Comparison of ENCODE assay signal across 13 cellular contexts in the genomic region with DNA sequence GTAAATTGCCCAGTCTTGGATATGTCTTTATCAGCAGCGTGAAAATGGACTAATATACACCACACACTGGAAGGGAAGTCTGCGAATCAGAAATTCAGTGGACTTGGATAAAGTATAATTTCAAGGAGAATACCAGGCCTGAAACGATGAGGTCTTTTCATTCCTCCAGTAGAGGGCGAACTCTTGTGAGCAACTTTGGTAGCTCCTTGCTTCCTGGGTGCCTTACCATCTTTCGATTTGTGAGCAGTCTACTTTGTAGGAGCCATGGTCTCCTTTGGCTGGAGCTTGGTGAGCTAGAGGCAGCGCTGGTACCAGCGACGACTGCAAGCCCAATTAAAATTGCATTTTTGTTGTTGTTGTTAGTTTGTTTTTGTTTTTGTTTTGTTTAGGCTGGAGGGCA.
DNase-seq lines count a peak whose midpoint lies in the region; ATAC-seq and TF ChIP-seq lines count a peak whose summit lies in the region.
"Had no signal": no experiment of that assay in that cellular context is flagged by ENCODE, and none has a peak within 500 bp of the region (broad histone marks: within the 10 kb centered on the region; RNA-seq: fewer than 3 reads in every experiment).

No MANE protein-coding gene starts in this region.

- POLR2A ChIA-PET in OCI-LY7 (lab: Charles Lee), result no interaction called here

- no peaks in the 10 kb centered on the region for H3K9me3 ChIP-seq in OCI-LY7 (ENCODE audit: low read length)
- H3K9me3 ChIP-seq: ascending aorta had no signal

- no peak overlapping the region for H3K27ac Mint-ChIP-seq in GM23338

- peak; percentile 32 for TF ChIP-seq CTCF in AG10803 (conservative IDR thresholded peaks at IDR 0.05; ENCODE audit: low read length)
- TF ChIP-seq CTCF in GM23338 (conservative IDR thresholded peaks at IDR 0.05; ENCODE audit: low read depth in 2 of 2), result peak; percentile 62 to 73
- peak; percentile 57 for TF ChIP-seq CTCF in OCI-LY7 (conservative IDR thresholded peaks at IDR 0.05; ENCODE audit: low read length)
- TF ChIP-seq CTCF in fibroblast of mammary gland (conservative IDR thresholded peaks at IDR 0.05; ENCODE audit: control insufficient read depth, insufficient read depth, low read depth, low read length), result peak; percentile 37

- no peaks in the 10 kb centered on the region for H3K4me1 ChIP-seq in GM23338 (ENCODE audit: insufficient read depth)
- no peaks in the 10 kb centered on the region for H3K4me1 ChIP-seq in OCI-LY7 (ENCODE audit: insufficient read depth, low read length, poor library complexity, severe bottlenecking)
- H3K4me1 ChIP-seq: ascending aorta had no signal

- H3K4me3 Mint-ChIP-seq in GM23338, result no peak overlapping the region

- no peaks in the 10 kb centered on the region for H3K27me3 Mint-ChIP-seq in GM23338 (ENCODE audit: insufficient read depth, low read depth, poor library complexity)

- CTCF ChIA-PET in OCI-LY7 (lab: Charles Lee; ENCODE audit: unreplicated experiment), result no interaction called here

- H3K4me3 ChIP-seq in AG10803 (ENCODE audit: low read length) (no peak overlapping the region), GM23338 (no peak overlapping the region), OCI-LY7 (ENCODE audit: low read depth, low read length, poor library complexity, severe bottlenecking) (no peak overlapping the region), fibroblast of mammary gland (ENCODE audit: control insufficient read depth, low read depth, low read length) (no peak overlapping the region)
- H3K4me3 ChIP-seq: ascending aorta had no signal

- peaks cover 9% of the 10 kb centered on the region; the same call in 2 of the 3 replicates for H3K9me3 Mint-ChIP-seq in GM23338

- H2AFZ ChIP-seq in GM23338 (no peak overlapping the region; the same call in 1 of the 2 replicates), OCI-LY7 (ENCODE audit: low read length) (no peak overlapping the region)

- H3K4me1 Mint-ChIP-seq in GM23338, result no peaks in the 10 kb centered on the region

- no peak overlapping the region for H3K27ac ChIP-seq in GM23338 (ENCODE audit: low read depth)
- H3K27ac ChIP-seq in OCI-LY7 (ENCODE audit: low read depth, low read length, poor library complexity, severe bottlenecking), result no peak overlapping the region
- H3K27ac ChIP-seq: ascending aorta had no signal

- H3K79me2 ChIP-seq in GM23338 (replicated peaks; ENCODE audit: insufficient read depth) (no peaks in the 10 kb centered on the region), OCI-LY7 (ENCODE audit: insufficient read depth, low read depth, low read length) (no peaks in the 10 kb centered on the region)

- H4K20me1 ChIP-seq in GM23338 (replicated peaks; ENCODE audit: insufficient read depth) (no peaks in the 10 kb centered on the region), OCI-LY7 (ENCODE audit: insufficient read depth, low read length) (no peaks in the 10 kb centered on the region)

- H3F3A ChIP-seq in GM23338 (replicated peaks; ENCODE audit: low read depth), result no peaks in the 10 kb centered on the region

- ATAC-seq in GM23338 (peak; percentile 34; the same call in 2 of the 3 replicates), GM21423 (IDR thresholded peaks at IDR 0.05; ENCODE audit: unreplicated experiment) (no peak), GM21529 (IDR thresholded peaks at IDR 0.05; ENCODE audit: unreplicated experiment) (no peak), HG03139 (IDR thresholded peaks at IDR 0.05; ENCODE audit: unreplicated experiment) (no peak)
- ATAC-seq: Panc1, sciatic nerve had no signal

- intact Hi-C loops in OCI-LY7 (cut with micrococcal nuclease; ENCODE audit: unreplicated experiment), result no loop called here

- H3K9me2 ChIP-seq in GM23338 (ENCODE audit: insufficient read depth) (0 out of 2 replicates have a peak, but pooled peaks cover 3% of the 10 kb centered on the region), OCI-LY7 (ENCODE audit: insufficient read depth, low read length) (no peaks in the 10 kb centered on the region)

- no peaks in the 10 kb centered on the region for H3K36me3 ChIP-seq in GM23338 (ENCODE audit: insufficient read depth)
- H3K36me3 ChIP-seq in OCI-LY7 (ENCODE audit: insufficient read depth, low read length), result no peaks in the 10 kb centered on the region
- H3K36me3 ChIP-seq: ascending aorta had no signal

- DNase-seq in AG10803 (ENCODE audit: low read depth) (peak; percentile 3), GM23338 (ENCODE audit: low spot score) (peak; percentile 72), OCI-LY7 (ENCODE audit: low spot score) (peak; percentile 3), fibroblast of mammary gland (ENCODE audit: low read depth) (peak; percentile 6), NOMO-1 treated with dmso at 0.1 percent for 144 hours (lab: John Stamatoyannopoulos, UW; ENCODE audit: unreplicated experiment) (no peak)
- DNase-seq: C1 segment of cervical spinal cord, NCI-H1436 had no signal

- BruUV-seq in OCI-LY7 (replicated peaks; lab: Mats Ljungman, UMichigan), result no TSS peak

- H3K27me3 ChIP-seq in GM23338 (ENCODE audit: insufficient read depth), result no peaks in the 10 kb centered on the region
- H3K27me3 ChIP-seq: ascending aorta had no signal

- H3K4me2 ChIP-seq in GM23338 (no peak overlapping the region), OCI-LY7 (ENCODE audit: low read length) (no peak overlapping the region)

- peaks cover 4% of the 10 kb centered on the region; the same call in 1 of the 3 replicates for H3K36me3 Mint-ChIP-seq in GM23338 (ENCODE audit: low read depth)

TF ChIP-seq in GM23338, 12 proteins besides CTCF, POLR2A, EP300 and RAD21 (continues in another document):
- no peak for TF ChIP-seq STAT1 (IDR thresholded peaks at IDR 0.05; ENCODE audit: unreplicated experiment)
- no peak for TF ChIP-seq EZH2phosphoT487 (IDR thresholded peaks at IDR 0.05; ENCODE audit: unreplicated experiment)
- TF ChIP-seq JUNB (IDR thresholded peaks at IDR 0.05; ENCODE audit: unreplicated experiment), result no peak
- TF ChIP-seq CREB1 (CRISPR knock-in tag; IDR thresholded peaks at IDR 0.05; ENCODE audit: low read depth), result no peak
- no peak for TF ChIP-seq ZNF114 (CRISPR knock-in tag; IDR thresholded peaks at IDR 0.05)
- no peak for TF ChIP-seq ZNF331 (CRISPR knock-in tag; IDR thresholded peaks at IDR 0.05; ENCODE audit: low read depth)
- TF ChIP-seq, protein P1, sequence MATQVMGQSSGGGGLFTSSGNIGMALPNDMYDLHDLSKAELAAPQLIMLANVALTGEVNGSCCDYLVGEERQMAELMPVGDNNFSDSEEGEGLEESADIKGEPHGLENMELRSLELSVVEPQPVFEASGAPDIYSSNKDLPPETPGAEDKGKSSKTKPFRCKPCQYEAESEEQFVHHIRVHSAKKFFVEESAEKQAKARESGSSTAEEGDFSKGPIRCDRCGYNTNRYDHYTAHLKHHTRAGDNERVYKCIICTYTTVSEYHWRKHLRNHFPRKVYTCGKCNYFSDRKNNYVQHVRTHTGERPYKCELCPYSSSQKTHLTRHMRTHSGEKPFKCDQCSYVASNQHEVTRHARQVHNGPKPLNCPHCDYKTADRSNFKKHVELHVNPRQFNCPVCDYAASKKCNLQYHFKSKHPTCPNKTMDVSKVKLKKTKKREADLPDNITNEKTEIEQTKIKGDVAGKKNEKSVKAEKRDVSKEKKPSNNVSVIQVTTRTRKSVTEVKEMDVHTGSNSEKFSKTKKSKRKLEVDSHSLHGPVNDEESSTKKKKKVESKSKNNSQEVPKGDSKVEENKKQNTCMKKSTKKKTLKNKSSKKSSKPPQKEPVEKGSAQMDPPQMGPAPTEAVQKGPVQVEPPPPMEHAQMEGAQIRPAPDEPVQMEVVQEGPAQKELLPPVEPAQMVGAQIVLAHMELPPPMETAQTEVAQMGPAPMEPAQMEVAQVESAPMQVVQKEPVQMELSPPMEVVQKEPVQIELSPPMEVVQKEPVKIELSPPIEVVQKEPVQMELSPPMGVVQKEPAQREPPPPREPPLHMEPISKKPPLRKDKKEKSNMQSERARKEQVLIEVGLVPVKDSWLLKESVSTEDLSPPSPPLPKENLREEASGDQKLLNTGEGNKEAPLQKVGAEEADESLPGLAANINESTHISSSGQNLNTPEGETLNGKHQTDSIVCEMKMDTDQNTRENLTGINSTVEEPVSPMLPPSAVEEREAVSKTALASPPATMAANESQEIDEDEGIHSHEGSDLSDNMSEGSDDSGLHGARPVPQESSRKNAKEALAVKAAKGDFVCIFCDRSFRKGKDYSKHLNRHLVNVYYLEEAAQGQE (IDR thresholded peaks at IDR 0.05; ENCODE audit: unreplicated experiment), result no peak
- TF ChIP-seq, protein P2, sequence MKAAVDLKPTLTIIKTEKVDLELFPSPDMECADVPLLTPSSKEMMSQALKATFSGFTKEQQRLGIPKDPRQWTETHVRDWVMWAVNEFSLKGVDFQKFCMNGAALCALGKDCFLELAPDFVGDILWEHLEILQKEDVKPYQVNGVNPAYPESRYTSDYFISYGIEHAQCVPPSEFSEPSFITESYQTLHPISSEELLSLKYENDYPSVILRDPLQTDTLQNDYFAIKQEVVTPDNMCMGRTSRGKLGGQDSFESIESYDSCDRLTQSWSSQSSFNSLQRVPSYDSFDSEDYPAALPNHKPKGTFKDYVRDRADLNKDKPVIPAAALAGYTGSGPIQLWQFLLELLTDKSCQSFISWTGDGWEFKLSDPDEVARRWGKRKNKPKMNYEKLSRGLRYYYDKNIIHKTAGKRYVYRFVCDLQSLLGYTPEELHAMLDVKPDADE (IDR thresholded peaks at IDR 0.05), result no peak
- TF ChIP-seq NANOG (IDR thresholded peaks at IDR 0.05; ENCODE audit: borderline replicate concordance), result no peak
- TF ChIP-seq POLR2AphosphoS5 (IDR thresholded peaks at IDR 0.05; ENCODE audit: low read depth), result no peak
